17 cellular contexts compared by ENCODE assay signal in the genomic region with DNA sequence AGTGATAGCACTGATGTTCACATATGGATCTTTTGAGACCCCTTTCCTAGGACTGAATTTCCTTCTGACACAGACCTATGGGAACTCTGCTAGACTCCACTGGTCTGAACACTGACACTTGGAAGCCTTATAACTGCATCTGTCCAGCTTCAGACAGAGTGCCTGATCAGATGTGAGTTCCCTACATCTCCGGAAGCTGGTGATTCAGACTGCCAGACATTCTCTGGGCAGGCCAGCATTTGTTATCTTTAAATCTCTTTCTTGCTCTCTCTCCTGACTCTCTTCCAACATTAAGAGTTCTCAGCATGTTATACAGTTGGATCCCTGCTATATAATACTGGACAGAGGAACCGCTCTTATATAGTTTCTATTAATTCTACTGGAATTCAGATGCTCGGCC.
DNase-seq lines count a peak whose midpoint lies in the region; TF ChIP-seq lines count a peak whose summit lies in the region.
"Had no signal": no experiment of that assay in that cellular context is flagged by ENCODE, and none has a peak within 500 bp of the region (broad histone marks: within the 10 kb centered on the region; RNA-seq: fewer than 3 reads in every experiment).

No MANE protein-coding gene starts in this region.

- H3T11ph ChIP-seq in H9 (ENCODE audit: low read length) = no peak overlapping the region

- H3K27ac ChIP-seq in H9 (ENCODE audit: insufficient read length, low read depth, low read length) (no peak overlapping the region), MM.1S (ENCODE audit: low read length) (no peak overlapping the region)
- H3K27ac ChIP-seq: SJSA1 had no signal

- CTCF ChIA-PET in Calu3 (lab: Charles Lee) = no interaction called here
- CTCF ChIA-PET in activated CD4-positive, alpha-beta memory T cell treated with anti-CD3 and anti-CD28 coated beads, Interleukin-2, amount 10 ng/mL, durations not matched to agents 7 days and 5 days (lab: Charles Lee) = no interaction called here

- no peak overlapping the region for H3K23ac ChIP-seq in H9 (ENCODE audit: insufficient read length, low read depth, low read length)

- H3K79me2 ChIP-seq in H9 (ENCODE audit: insufficient read depth, low read length) (no peaks in the 10 kb centered on the region), MM.1S (ENCODE audit: low read length) (no peaks in the 10 kb centered on the region)

- H4K91ac ChIP-seq in H9 (ENCODE audit: insufficient read length, low read depth, low read length) = no peak overlapping the region

- H3K9me3 ChIP-seq in BE2C (no peaks in the 10 kb centered on the region), H9 (ENCODE audit: control insufficient read depth, low read depth, low read length) (no peaks in the 10 kb centered on the region), MM.1S (replicated peaks; ENCODE audit: insufficient read depth, low read length) (no peaks in the 10 kb centered on the region)
- H3K9me3 ChIP-seq: SJSA1 had no signal

- H3K23me2 ChIP-seq in H9 (ENCODE audit: insufficient read length, low read depth, low read length, poor library complexity, severe bottlenecking) = no peaks in the 10 kb centered on the region

- H3K9ac ChIP-seq in H9 (ENCODE audit: extremely low read depth, insufficient read length, low read length) = no peak overlapping the region
- H3K9ac ChIP-seq in MM.1S (ENCODE audit: low read length) = no peak overlapping the region

- H3K36me3 ChIP-seq in BE2C = no peaks in the 10 kb centered on the region
- H3K36me3 ChIP-seq in MM.1S (replicated peaks; ENCODE audit: insufficient read depth, low read length) = no peaks in the 10 kb centered on the region
- H3K36me3 ChIP-seq: SJSA1 had no signal

- H3K27me3 ChIP-seq in BE2C (no peaks in the 10 kb centered on the region), H9 (ENCODE audit: insufficient read depth, low read length) (no peaks in the 10 kb centered on the region), MM.1S (replicated peaks; ENCODE audit: insufficient read depth, low read length) (no peaks in the 10 kb centered on the region)
- H3K27me3 ChIP-seq: SJSA1 had no signal

- intact Hi-C loops in Calu3 (cut with micrococcal nuclease; ENCODE audit: unreplicated experiment) = no loop called here

- H4K20me1 ChIP-seq in H9 (ENCODE audit: control insufficient read depth, insufficient read depth, insufficient read length) (no peaks in the 10 kb centered on the region), MM.1S (ENCODE audit: insufficient read depth, low read length) (no peaks in the 10 kb centered on the region)

- H3K27me3 Mint-ChIP-seq in Calu3 (ENCODE audit: unreplicated experiment) = no peaks in the 10 kb centered on the region
- no peaks in the 10 kb centered on the region for H3K27me3 Mint-ChIP-seq in activated CD4-positive, alpha-beta memory T cell treated with anti-CD3 and anti-CD28 coated beads, Interleukin-2, amount 10 ng/mL, durations not matched to agents 7 days and 5 days
- no peaks in the 10 kb centered on the region for H3K27me3 Mint-ChIP-seq in H9 (ENCODE audit: low read depth)
- H3K27me3 Mint-ChIP-seq: activated B cell treated with CpG ODN at 0.5 μM for 24 hours; effector memory CD8-positive, alpha-beta T cell had no signal

- no peak overlapping the region for H2BK5ac ChIP-seq in H9 (ENCODE audit: insufficient read length, low read length)

- no peaks in the 10 kb centered on the region for H3K9me2 ChIP-seq in MM.1S (replicated peaks; ENCODE audit: insufficient read depth, low read length)

- no TSS peak for BruUV-seq in Calu3 (replicated peaks; lab: Mats Ljungman, UMichigan)

- no peak overlapping the region for H3K14ac ChIP-seq in H9 (ENCODE audit: insufficient read depth, low read length)

- POLR2A ChIA-PET in activated CD4-positive, alpha-beta memory T cell treated with anti-CD3 and anti-CD28 coated beads, Interleukin-2, amount 10 ng/mL, durations not matched to agents 7 days and 5 days (lab: Charles Lee) = no interaction called here

- no peak overlapping the region for H2BK15ac ChIP-seq in H9 (ENCODE audit: low read depth, low read length)

- H4K5ac ChIP-seq in H9 (ENCODE audit: insufficient read length, low read depth, low read length) = no peak overlapping the region

- no peak overlapping the region for H2BK12ac ChIP-seq in H9 (ENCODE audit: insufficient read length, low read depth, low read length)

- H3K27ac Mint-ChIP-seq in Calu3 (ENCODE audit: unreplicated experiment) (no peak overlapping the region), H9 (no peak overlapping the region)
- H3K27ac Mint-ChIP-seq in activated CD4-positive, alpha-beta memory T cell treated with anti-CD3 and anti-CD28 coated beads, Interleukin-2, amount 10 ng/mL, durations not matched to agents 7 days and 5 days = no peak overlapping the region
- H3K27ac Mint-ChIP-seq: activated B cell treated with CpG ODN at 0.5 μM for 24 hours; effector memory CD8-positive, alpha-beta T cell had no signal

- H2BK120ac ChIP-seq in H9 (ENCODE audit: low read depth, low read length, poor library complexity, severe bottlenecking) = no peak overlapping the region

- H4K8ac ChIP-seq in H9 (replicated peaks; ENCODE audit: insufficient read length, low read depth, low read length) = no peak overlapping the region

- no peaks in the 10 kb centered on the region for H3K4me1 Mint-ChIP-seq in Calu3 (ENCODE audit: low read depth, unreplicated experiment)
- H3K4me1 Mint-ChIP-seq in activated CD4-positive, alpha-beta memory T cell treated with anti-CD3 and anti-CD28 coated beads, Interleukin-2, amount 10 ng/mL, durations not matched to agents 7 days and 5 days = no peaks in the 10 kb centered on the region
- no peaks in the 10 kb centered on the region for H3K4me1 Mint-ChIP-seq in H9
- H3K4me1 Mint-ChIP-seq: activated B cell treated with CpG ODN at 0.5 μM for 24 hours had no signal

- H3F3A ChIP-seq in MM.1S (ENCODE audit: insufficient read depth, low read length) = no peaks in the 10 kb centered on the region

- H3K56ac ChIP-seq in H9 (ENCODE audit: insufficient read length, low read depth, low read length) = no peak overlapping the region

- H3K18ac ChIP-seq in H9 (ENCODE audit: insufficient read length, low read depth, low read length) = no peak overlapping the region

- no peak overlapping the region for H2BK20ac ChIP-seq in H9 (ENCODE audit: low read depth, low read length, poor library complexity, severe bottlenecking)

- H3K4me3 ChIP-seq in BE2C (ENCODE audit: low read depth, low read length) = no peak overlapping the region
- no peak overlapping the region for H3K4me3 ChIP-seq in MM.1S (ENCODE audit: low read length)
- H3K4me3 ChIP-seq: SJSA1 had no signal

- DNase-seq in BE2C = peak; percentile 33
- peak; percentile 89 for DNase-seq in RPMI7951 (ENCODE audit: low read depth)
- DNase-seq in dedifferentiated amniotic fluid mesenchymal stem cell (ENCODE audit: extremely low spot score) = peak; percentile 75
- DNase-seq in non-pigmented ciliary epithelial cell (ENCODE audit: low read depth) = peak; percentile 80
- no peak for DNase-seq in Calu3
- DNase-seq in activated CD4-positive, alpha-beta memory T cell treated with anti-CD3 and anti-CD28 coated beads, Interleukin-2, amount 10 ng/mL, durations not matched to agents 7 days and 5 days = no peak
- DNase-seq in H9 = no peak
- DNase-seq in MM.1S = no peak
- DNase-seq: activated B cell treated with CpG ODN at 0.5 μM for 24 hours; activated T-cell treated with anti-CD3 and anti-CD28 coated beads for 4 hours; amygdala; C1 segment of cervical spinal cord; effector memory CD8-positive, alpha-beta T cell; hypothalamus; NCI-H1694 treated with DMSO at 0.1 percent for 48 hours; posterior cingulate gyrus had no signal

- WGBS in H9 (ENCODE audit: extremely low coverage, insufficient read length, low lambda C conversion rate) = no CpG with 5 or more reads among the region's 3 CpGs

- no peaks in the 10 kb centered on the region for H3K36me3 Mint-ChIP-seq in Calu3 (ENCODE audit: insufficient read depth, unreplicated experiment)
- peaks cover 22% of the 10 kb centered on the region for H3K36me3 Mint-ChIP-seq in activated CD4-positive, alpha-beta memory T cell treated with anti-CD3 and anti-CD28 coated beads, Interleukin-2, amount 10 ng/mL, durations not matched to agents 7 days and 5 days (ENCODE audit: low read depth)
- H3K36me3 Mint-ChIP-seq in H9 (ENCODE audit: insufficient read depth in 1 of 3, low read depth in 3 of 3) = peaks cover 19 to 28% (median 22%) of the 10 kb centered on the region in 3 experiments

- TF ChIP-seq CTCF in BE2C (IDR thresholded peaks at IDR 0.05; ENCODE audit: low read depth, low read length) = no peak
- TF ChIP-seq CTCF in Calu3 (IDR thresholded peaks at IDR 0.05; ENCODE audit: unreplicated experiment) = no peak
- TF ChIP-seq CTCF in H9 (conservative IDR thresholded peaks at IDR 0.05) = no peak
- TF ChIP-seq CTCF in MM.1S (IDR thresholded peaks at IDR 0.05; ENCODE audit: low read length) = no peak

- no peak overlapping the region for H3K4me2 ChIP-seq in H9 (ENCODE audit: insufficient read depth, insufficient read length, low read length)
- no peak overlapping the region for H3K4me2 ChIP-seq in MM.1S (ENCODE audit: low read depth, low read length)

- H3K4me1 ChIP-seq in BE2C (no peaks in the 10 kb centered on the region), H9 (ENCODE audit: insufficient read depth, low read length) (no peaks in the 10 kb centered on the region), MM.1S (ENCODE audit: low read length) (no peaks in the 10 kb centered on the region)

- H3K4me3 Mint-ChIP-seq in Calu3 (ENCODE audit: low read depth, unreplicated experiment) = no peak overlapping the region
- H3K4me3 Mint-ChIP-seq in activated CD4-positive, alpha-beta memory T cell treated with anti-CD3 and anti-CD28 coated beads, Interleukin-2, amount 10 ng/mL, durations not matched to agents 7 days and 5 days = no peak overlapping the region
- H3K4me3 Mint-ChIP-seq in H9 = no peak overlapping the region
- H3K4me3 Mint-ChIP-seq: activated B cell treated with CpG ODN at 0.5 μM for 24 hours; effector memory CD8-positive, alpha-beta T cell had no signal

- H2AFZ ChIP-seq in H9 (ENCODE audit: low read length) (no peak overlapping the region), MM.1S (ENCODE audit: low read length) (no peak overlapping the region)

- H3K4ac ChIP-seq in H9 (ENCODE audit: low read depth, low read length) = no peak overlapping the region

- no peak overlapping the region for H2AK5ac ChIP-seq in H9 (ENCODE audit: insufficient read length, low read length)

- H3K9me3 Mint-ChIP-seq in Calu3 (ENCODE audit: low read depth, unreplicated experiment) (peaks cover 3% of the 10 kb centered on the region), H9 (peaks cover 20 to 25% of the 10 kb centered on the region in 2 experiments)
- H3K9me3 Mint-ChIP-seq in activated CD4-positive, alpha-beta memory T cell treated with anti-CD3 and anti-CD28 coated beads, Interleukin-2, amount 10 ng/mL, durations not matched to agents 7 days and 5 days = peaks cover 11% of the 10 kb centered on the region

- no peaks in the 10 kb centered on the region for H3K79me1 ChIP-seq in H9 (ENCODE audit: insufficient read depth, low read depth, low read length, poor library complexity, severe bottlenecking)

Comparison
In these comparisons a context has a peak if more than half of its experiments do, and no peak if none do; other contexts are left out.
1. DNase-seq: peak in BE2C (single experiment), RPMI7951 (single experiment), dedifferentiated amniotic fluid mesenchymal stem cell (single experiment) and non-pigmented ciliary epithelial cell (single experiment); none in Calu3 (single experiment), activated CD4-positive, alpha-beta memory T cell treated with anti-CD3 and anti-CD28 coated beads, Interleukin-2, amount 10 ng/mL, durations not matched to agents 7 days and 5 days (single experiment), H9 (single experiment) and MM.1S (single experiment).